ENCODE assay signal across 25 cellular contexts in genomic region chr5:76986828-76987526, GRCh38. TPM values are rescaled to one million over a fixed set of nuclear protein-coding genes. Genes with fewer than 3 reads are reported as not detected.
DNase-seq lines count a peak whose midpoint lies in the region; ATAC-seq lines count a peak whose summit lies in the region.
"Had no signal": no experiment of that assay in that cellular context is flagged by ENCODE, and none has a peak within 500 bp of the region (broad histone marks: within the 10 kb centered on the region; RNA-seq: fewer than 3 reads in every experiment).

No MANE protein-coding gene starts in this region.

- H3K4me3 Mint-ChIP-seq in naive thymus-derived CD4-positive, alpha-beta T cell = no peak overlapping the region
- H3K4me3 Mint-ChIP-seq: activated B cell treated with CpG ODN at 0.5 μM for 24 hours; activated CD4-positive, alpha-beta memory T cell treated with anti-CD3 and anti-CD28 coated beads, Interleukin-2, amount 10 ng/mL, durations not matched to agents 7 days and 5 days; B cell; IgD-negative memory B cell; stimulated activated naive B cell treated with anti-CD40 and anti-IgM and Interleukin-4, amounts not matched to agents 10 μg/mL and 1 μg/mL and 100 μg/mL, for 72 hours had no signal

- H3K36me3 Mint-ChIP-seq in naive thymus-derived CD4-positive, alpha-beta T cell = no peaks in the 10 kb centered on the region
- H3K36me3 Mint-ChIP-seq: IgD-negative memory B cell; stimulated activated naive B cell treated with anti-CD40 and anti-IgM and Interleukin-4, amounts not matched to agents 10 μg/mL and 1 μg/mL and 100 μg/mL, for 72 hours had no signal

- H3K27ac Mint-ChIP-seq in naive thymus-derived CD4-positive, alpha-beta T cell = no peak overlapping the region
- H3K27ac Mint-ChIP-seq: activated B cell treated with CpG ODN at 0.5 μM for 24 hours; activated CD4-positive, alpha-beta memory T cell treated with anti-CD3 and anti-CD28 coated beads, Interleukin-2, amount 10 ng/mL, durations not matched to agents 7 days and 5 days; B cell; IgD-negative memory B cell; stimulated activated naive B cell treated with anti-CD40 and anti-IgM and Interleukin-4, amounts not matched to agents 10 μg/mL and 1 μg/mL and 100 μg/mL, for 72 hours had no signal

- no peaks in the 10 kb centered on the region for H3K9me3 Mint-ChIP-seq in naive thymus-derived CD4-positive, alpha-beta T cell
- H3K9me3 Mint-ChIP-seq: activated B cell treated with CpG ODN at 0.5 μM for 24 hours; activated CD4-positive, alpha-beta memory T cell treated with anti-CD3 and anti-CD28 coated beads, Interleukin-2, amount 10 ng/mL, durations not matched to agents 7 days and 5 days; IgD-negative memory B cell; stimulated activated naive B cell treated with anti-CD40 and anti-IgM and Interleukin-4, amounts not matched to agents 10 μg/mL and 1 μg/mL and 100 μg/mL, for 72 hours had no signal

- intact Hi-C loops in naive thymus-derived CD4-positive, alpha-beta T cell (cut with micrococcal nuclease) = no loop called here

- DNase-seq in DMS 273 (lab: John Stamatoyannopoulos, UW; ENCODE audit: unreplicated experiment) (peak; percentile 16), DMS 273 treated with DMSO at 0.1 percent for 48 hours (lab: John Stamatoyannopoulos, UW) (no peak), NCI-H1105 treated with DMSO at 0.1 percent for 48 hours (lab: John Stamatoyannopoulos, UW) (peak; percentile 82), NOMO-1 treated with DMSO at 0.1 percent for 48 hours (lab: John Stamatoyannopoulos, UW; ENCODE audit: unreplicated experiment) (peak; percentile 77), NK-92 (lab: John Stamatoyannopoulos, UW; ENCODE audit: unreplicated experiment) (no peak)
- DNase-seq in naive thymus-derived CD4-positive, alpha-beta T cell = no peak
- DNase-seq: activated B cell treated with CpG ODN at 0.5 μM for 24 hours; activated CD4-positive, alpha-beta memory T cell treated with anti-CD3 and anti-CD28 coated beads, Interleukin-2, amount 10 ng/mL, durations not matched to agents 7 days and 5 days; activated gamma-delta T cell; activated T-cell treated with anti-CD3 and anti-CD28 coated beads for 4 hours; brain microvascular endothelial cell; kidney; NCI-H2029; occipital lobe; OCI-M1; stimulated activated naive B cell treated with anti-CD40 and anti-IgM and Interleukin-4, amounts not matched to agents 10 μg/mL and 1 μg/mL and 100 μg/mL, for 72 hours; T-helper 9 cell had no signal

- no peaks in the 10 kb centered on the region for H3K4me1 Mint-ChIP-seq in naive thymus-derived CD4-positive, alpha-beta T cell
- H3K4me1 Mint-ChIP-seq: activated B cell treated with CpG ODN at 0.5 μM for 24 hours; activated CD4-positive, alpha-beta memory T cell treated with anti-CD3 and anti-CD28 coated beads, Interleukin-2, amount 10 ng/mL, durations not matched to agents 7 days and 5 days; B cell; IgD-negative memory B cell; stimulated activated naive B cell treated with anti-CD40 and anti-IgM and Interleukin-4, amounts not matched to agents 10 μg/mL and 1 μg/mL and 100 μg/mL, for 72 hours had no signal

- H3K27me3 Mint-ChIP-seq in naive thymus-derived CD4-positive, alpha-beta T cell = peaks cover 0 to 4% (median 0%) of the 10 kb centered on the region in 5 donors
- H3K27me3 Mint-ChIP-seq: activated B cell treated with CpG ODN at 0.5 μM for 24 hours; B cell; stimulated activated naive B cell treated with anti-CD40 and anti-IgM and Interleukin-4, amounts not matched to agents 10 μg/mL and 1 μg/mL and 100 μg/mL, for 72 hours had no signal

- H3K27me3 ChIP-seq in naive thymus-derived CD4-positive, alpha-beta T cell (ENCODE audit: control insufficient read depth in 2 of 2, insufficient read depth in 2 of 2, low read length in 2 of 2) = no peaks in the 10 kb centered on the region
- H3K27me3 ChIP-seq: brain microvascular endothelial cell had no signal

- ATAC-seq in naive thymus-derived CD4-positive, alpha-beta T cell = no peak
- no peak for ATAC-seq in GM19395 (IDR thresholded peaks at IDR 0.05; ENCODE audit: unreplicated experiment)
- ATAC-seq: stimulated activated naive B cell treated with anti-CD40 and anti-IgM and Interleukin-4, amounts not matched to agents 10 μg/mL and 1 μg/mL and 100 μg/mL, for 72 hours had no signal

- no peak overlapping the region for H3K4me3 ChIP-seq in mesodermal cell (ENCODE audit: extremely low read depth, insufficient read depth, low read length, poor library complexity, severe bottlenecking)
- no peak overlapping the region for H3K4me3 ChIP-seq in naive thymus-derived CD4-positive, alpha-beta T cell (ENCODE audit: low read length)
- H3K4me3 ChIP-seq: lung, skin epidermis had no signal

- CTCF ChIA-PET in naive thymus-derived CD4-positive, alpha-beta T cell (lab: Charles Lee) = no interaction called here

- H3K36me3 ChIP-seq in mesodermal cell (ENCODE audit: control insufficient read depth, insufficient read depth, low read length) = no peaks in the 10 kb centered on the region
- H3K36me3 ChIP-seq in naive thymus-derived CD4-positive, alpha-beta T cell (ENCODE audit: control insufficient read depth in 2 of 3, insufficient read depth in 3 of 3, low read length in 3 of 3) = no peaks in the 10 kb centered on the region
- H3K36me3 ChIP-seq: brain microvascular endothelial cell had no signal

- H3K4me1 ChIP-seq in mesodermal cell (ENCODE audit: control insufficient read depth, insufficient read depth, low read length, poor library complexity, severe bottlenecking) = no peaks in the 10 kb centered on the region
- no peaks in the 10 kb centered on the region for H3K4me1 ChIP-seq in naive thymus-derived CD4-positive, alpha-beta T cell (ENCODE audit: control insufficient read depth in 2 of 2, insufficient read depth in 2 of 2, low read length in 2 of 2)

- 29 to 52% methylated on average over 4 to 5 of the region's 6 CpGs for WGBS in mesodermal cell (ENCODE audit: insufficient coverage in 2 of 2), 2 experiments

- peak overlapping the region; percentile 29 for H3K27ac ChIP-seq in mesodermal cell (ENCODE audit: low read depth, low read length, severe bottlenecking)
- no peak overlapping the region for H3K27ac ChIP-seq in naive thymus-derived CD4-positive, alpha-beta T cell (ENCODE audit: low read depth, low read length)
- H3K27ac ChIP-seq: 22Rv1, brain microvascular endothelial cell, skin epidermis had no signal

- POLR2A ChIA-PET in naive thymus-derived CD4-positive, alpha-beta T cell (lab: Charles Lee) = no interaction called here

- no peaks in the 10 kb centered on the region for H3K9me3 ChIP-seq in mesodermal cell (ENCODE audit: control insufficient read depth, low read length)
- no peaks in the 10 kb centered on the region for H3K9me3 ChIP-seq in naive thymus-derived CD4-positive, alpha-beta T cell (ENCODE audit: control insufficient read depth in 2 of 3, low read length in 3 of 3)

RNA-seq across cellular contexts. Expression of gene CRHBP, which starts 34.1 kb away (rescaled TPM):
- polyA plus RNA-seq in mesodermal cell (2013, experiment 1 of 2) = 56.2 TPM
- 60.4 TPM for polyA plus RNA-seq in mesodermal cell (2013, experiment 2 of 2)
- total RNA-seq in naive thymus-derived CD4-positive, alpha-beta T cell = 1 to 10 TPM in 1 of 5 experiments, under 1 TPM in 1, not detected in 3; 0.60 to 3.2 TPM
- not detected for polyA plus RNA-seq in naive thymus-derived CD4-positive, alpha-beta T cell
- total RNA-seq: activated B cell treated with CpG ODN at 0.5 μM for 24 hours, MCF 10A had no signal
- polyA plus RNA-seq: IgD-negative memory B cell had no signal

RNA-seq across cellular contexts. Expression of gene AGGF1, which starts 43.2 kb away (rescaled TPM):
- polyA plus RNA-seq in mesodermal cell (2013, experiment 1 of 2) = 11.2 TPM
- 12.2 TPM for polyA plus RNA-seq in mesodermal cell (2013, experiment 2 of 2)
- total RNA-seq in naive thymus-derived CD4-positive, alpha-beta T cell = 10 to 100 TPM; 17.2 to 32.4 (median 29.2) TPM
- 10 to 100 TPM; 27.5 to 33.3 TPM for polyA plus RNA-seq in naive thymus-derived CD4-positive, alpha-beta T cell

Comparison
In these comparisons a context has a peak if more than half of its experiments do, and no peak if none do; other contexts are left out.
1. DNase-seq: peak in DMS 273 (single experiment), NCI-H1105 treated with DMSO at 0.1 percent for 48 hours (single experiment) and NOMO-1 treated with DMSO at 0.1 percent for 48 hours (single experiment); none in DMS 273 treated with DMSO at 0.1 percent for 48 hours (single experiment), naive thymus-derived CD4-positive, alpha-beta T cell (0 of 9) and NK-92 (single experiment).